ENCODE assay signal across 8 cellular contexts in the genomic region with DNA sequence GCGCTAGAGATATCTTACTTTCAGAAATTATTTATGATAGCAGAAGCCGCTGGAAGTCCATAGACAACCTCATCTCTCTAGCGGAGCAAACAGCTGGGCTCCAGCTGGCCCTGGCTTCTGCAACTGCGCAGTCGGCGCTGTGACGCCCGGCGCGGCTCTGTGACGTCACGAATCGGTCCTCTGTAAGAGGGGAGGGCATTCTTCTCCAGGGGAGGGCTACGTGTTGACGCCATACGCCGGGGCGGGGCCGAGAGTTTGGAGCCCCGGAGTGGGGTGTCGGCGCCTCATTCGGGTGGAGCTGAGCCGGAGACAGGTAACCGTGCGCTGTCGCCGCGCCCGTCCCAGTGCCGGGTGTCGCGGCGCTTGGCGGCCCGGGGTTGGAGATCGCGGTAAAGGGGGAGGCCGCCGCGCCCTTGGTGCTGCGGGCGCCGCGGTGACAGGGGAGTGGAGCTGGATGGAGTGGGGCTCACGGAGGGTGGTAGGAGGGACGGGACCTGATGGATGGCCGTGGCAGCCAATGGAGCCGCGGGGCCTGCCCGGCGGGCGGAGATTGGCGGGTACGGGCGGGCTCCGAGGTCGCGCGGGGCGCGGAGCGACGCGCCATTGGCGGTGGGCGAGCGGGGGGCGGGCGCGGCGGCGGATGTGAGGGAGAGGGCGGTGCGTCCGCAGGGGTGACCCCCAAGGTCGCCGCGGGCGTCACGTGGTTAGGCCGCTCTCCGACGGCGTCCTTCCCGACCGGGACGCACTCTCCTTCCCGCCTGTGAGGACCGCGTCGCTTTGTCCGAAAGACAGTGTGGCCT. TPM values are rescaled to one million over a fixed set of nuclear protein-coding genes. Genes with fewer than 3 reads are reported as not detected.
DNase-seq lines count a peak whose midpoint lies in the region; ATAC-seq and TF ChIP-seq lines count a peak whose summit lies in the region.

OGDH (plus strand) TSS at position 287 of the 800 bp plus-strand sequence. CDS start 17,717 bp downstream, outside the sequence.

- intact Hi-C loops in colonic mucosa (cut with DNase I), result loop anchor here (10.0 kb wide), 1 partner anchor 508 kb away; the partner anchor contains the start of gene TBRG4

- H3K4me3 ChIP-seq in BE2C (ENCODE audit: low read depth, low read length) (peak within 1 kb of the TSS; percentile 77), colonic mucosa (peak within 1 kb of the TSS; percentile 70)

- H3K27me3 ChIP-seq in BE2C (0 out of 2 replicates have a peak, but pooled peaks cover 4% of the 10 kb centered on the region), colonic mucosa (no peaks in the 10 kb centered on the region), layer of hippocampus (ENCODE audit: control insufficient read depth, insufficient read depth, low read length) (no peaks in the 10 kb centered on the region)

- no peaks in the 10 kb centered on the region for H3K4me1 ChIP-seq in BE2C
- no peaks in the 10 kb centered on the region for H3K4me1 ChIP-seq in colonic mucosa

- peak within 1 kb of the TSS; percentile 97 for H3K27ac ChIP-seq in colonic mucosa
- peak within 1 kb of the TSS; percentile 100 for H3K27ac ChIP-seq in layer of hippocampus (ENCODE audit: low read depth, low read length)

- H3K36me3 ChIP-seq in BE2C (no peaks in the 10 kb centered on the region; the same call in 1 of the 2 replicates), colonic mucosa (no peaks in the 10 kb centered on the region)

- H3K9me3 ChIP-seq in BE2C, result no peaks in the 10 kb centered on the region
- no peaks in the 10 kb centered on the region for H3K9me3 ChIP-seq in colonic mucosa

- peak within 1 kb of the TSS; percentile 78 to 93 for H3K9ac ChIP-seq in colonic mucosa (ENCODE audit: low read depth in 2 of 2, low read length in 2 of 2)

- ATAC-seq in HG03460 (IDR thresholded peaks at IDR 0.05; ENCODE audit: unreplicated experiment), result peak; percentile 91

- peak; percentile 99 for DNase-seq in BE2C
- peak; percentile 93 for DNase-seq in GM19240 (ENCODE audit: insufficient read length, low spot score)
- peak; percentile 92 to 98 for DNase-seq in NCI-H526 (lab: John Stamatoyannopoulos, UW)
- DNase-seq in activated CD4-positive, alpha-beta T cell treated with anti-CD3 and anti-CD28 coated beads for 48 hours, result peak; percentile 100
- peak; percentile 100 for DNase-seq in colonic mucosa
- DNase-seq in stimulated activated CD4-positive, alpha-beta T cell treated with anti-CD3 and anti-CD28 coated beads, Interleukin-1b, Interleukin-23, amount 100 ng/mL, for 4 hours (ENCODE audit: low read depth in 2 of 2), result peak; percentile 99

- TF ChIP-seq CTCF in BE2C (IDR thresholded peaks at IDR 0.05; ENCODE audit: low read depth, low read length) (no peak), colonic mucosa (IDR thresholded peaks at IDR 0.05) (no peak)

RNA-seq across cellular contexts. Expression of gene OGDH, which starts in this region (rescaled TPM):
- polyA plus RNA-seq in BE2C (2012; ENCODE audit: insufficient read depth, insufficient read length, low read depth), result 162 TPM
- 100 to 1,000 TPM; 142 to 164 TPM for total RNA-seq in colonic mucosa

Comparison
In these comparisons a context has a peak if more than half of its experiments do, and no peak if none do; other contexts are left out.
1. Peak in every context shown above with its lines: DNase-seq, ATAC-seq, H3K4me3 ChIP-seq and H3K27ac ChIP-seq.